Comparison of ENCODE assay signal across 10 cellular contexts in the genomic region with DNA sequence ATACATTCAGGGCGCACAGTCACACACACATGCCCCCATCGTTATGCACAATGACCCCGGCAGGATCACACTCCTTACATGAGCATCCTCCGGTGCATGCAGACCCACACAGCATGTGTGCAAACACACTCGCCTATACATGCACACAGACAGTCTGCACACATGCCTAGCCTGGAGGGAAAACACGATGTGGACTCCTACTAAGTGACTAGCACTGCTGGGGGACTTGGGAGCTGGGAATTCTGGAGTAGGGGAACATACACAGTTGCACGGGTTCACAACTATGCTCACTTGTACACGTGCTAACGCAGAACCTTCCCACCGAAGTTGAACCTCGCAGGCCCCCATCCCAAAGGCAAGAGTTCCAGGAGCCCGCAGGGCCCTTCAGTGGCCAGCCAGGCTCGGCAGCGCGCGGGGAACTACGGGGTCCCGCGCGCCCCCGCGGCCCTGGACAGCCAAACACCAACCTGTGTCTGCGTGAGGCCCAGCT. TPM values are rescaled to one million over a fixed set of nuclear protein-coding genes. Genes with fewer than 3 reads are reported as not detected.
DNase-seq lines count a peak whose midpoint lies in the region; ATAC-seq and TF ChIP-seq lines count a peak whose summit lies in the region.
"Had no signal": no experiment of that assay in that cellular context is flagged by ENCODE, and none has a peak within 500 bp of the region (broad histone marks: within the 10 kb centered on the region; RNA-seq: fewer than 3 reads in every experiment).

No MANE protein-coding gene starts in this region.

- H3K4me1 ChIP-seq in right cardiac atrium (ENCODE audit: control insufficient read depth, insufficient read depth, low read length): no peaks in the 10 kb centered on the region
- peaks cover 19% of the 10 kb centered on the region for H3K4me1 ChIP-seq in psoas muscle
- H3K4me1 ChIP-seq in foreskin keratinocyte: no peaks in the 10 kb centered on the region

- peak overlapping the region; percentile 51 for H3K4me3 ChIP-seq in right cardiac atrium (ENCODE audit: low read length)
- H3K4me3 ChIP-seq in psoas muscle: peak overlapping the region; percentile 66

- H3K36me3 Mint-ChIP-seq in Calu3 (ENCODE audit: insufficient read depth, unreplicated experiment): peaks cover 12% of the 10 kb centered on the region

- no peak overlapping the region for H3K27ac Mint-ChIP-seq in Calu3 (ENCODE audit: unreplicated experiment)

- peak overlapping the region; percentile 11 for H3K4me3 Mint-ChIP-seq in Calu3 (ENCODE audit: low read depth, unreplicated experiment)

- intact Hi-C loops in Calu3 (cut with micrococcal nuclease; ENCODE audit: unreplicated experiment) (no loop called here), right cardiac atrium (cut with DNase I) (loop anchor here in 2 of 4 donors (10.0 kb wide), 1 partner anchor 428 kb away; no protein-coding TSS in a partner anchor), psoas muscle (cut with DNase I) (loop anchor here (5.0 to 10.0 kb wide), 3 partner anchors 278 to 436 kb away; no protein-coding TSS in a partner anchor)

- ATAC-seq in right cardiac atrium (no peak), psoas muscle (no peak), GM21723 (IDR thresholded peaks at IDR 0.05; ENCODE audit: unreplicated experiment) (no peak), foreskin keratinocyte (no peak)

- no peaks in the 10 kb centered on the region for H3K27me3 ChIP-seq in right cardiac atrium (ENCODE audit: control insufficient read depth, insufficient read depth)
- H3K27me3 ChIP-seq in psoas muscle (ENCODE audit: insufficient read depth in 3 of 3, low read length in 2 of 3): peaks cover 0 to 94% (median 40%) of the 10 kb centered on the region in 3 donors
- peaks cover 29% of the 10 kb centered on the region for H3K27me3 ChIP-seq in foreskin keratinocyte

- CTCF ChIA-PET in Calu3 (lab: Charles Lee): interaction anchor here (0.6 to 1.0 kb wide), 3 partner anchors 9 to 112 kb away, joined by 3 to 9 read pairs (median 3); no protein-coding TSS in a partner anchor
- CTCF ChIA-PET in RWPE1 (lab: Yijun Ruan, JAX): interaction anchor here (0.5 to 6.0 kb wide), 6 partner anchors 15 to 131 kb away, joined by 3 to 77 read pairs (median 4); no protein-coding TSS in a partner anchor

- peaks cover 91% of the 10 kb centered on the region for H3K27me3 Mint-ChIP-seq in Calu3 (ENCODE audit: unreplicated experiment)

- H3K9me3 Mint-ChIP-seq in Calu3 (ENCODE audit: low read depth, unreplicated experiment): no peaks in the 10 kb centered on the region

- H3K27ac ChIP-seq in RWPE1 (peak overlapping the region; percentile 66), right cardiac atrium (ENCODE audit: low read length) (no peak overlapping the region), psoas muscle (no peak overlapping the region), foreskin keratinocyte (no peak overlapping the region)

- BruUV-seq in Calu3 (replicated peaks; lab: Mats Ljungman, UMichigan): no TSS peak

- H3K36me3 ChIP-seq in psoas muscle (ENCODE audit: insufficient read depth in 1 of 2, low read depth in 1 of 2): no peaks in the 10 kb centered on the region

- 22% methylated on average over 23 of the region's 23 CpGs for WGBS in right cardiac atrium
- WGBS in psoas muscle, 3 donors: 17 to 18% (median 18%) methylated on average over 23 of the region's 23 CpGs

- POLR2A ChIA-PET in RWPE1 (lab: Yijun Ruan, JAX; ENCODE audit: low non-redundant PET): interaction anchor here (0.9 kb wide), 1 partner anchor 73 kb away, joined by 4 read pairs; no protein-coding TSS in a partner anchor

- TF ChIP-seq CTCF in Calu3 (IDR thresholded peaks at IDR 0.05; ENCODE audit: unreplicated experiment): no peak
- no peak for TF ChIP-seq CTCF in RWPE1 (conservative IDR thresholded peaks at IDR 0.05; ENCODE audit: low read depth)
- no peak for TF ChIP-seq CTCF in psoas muscle (IDR thresholded peaks at IDR 0.05)
- TF ChIP-seq CTCF in foreskin keratinocyte (conservative IDR thresholded peaks at IDR 0.05): no peak

- H3K9me3 ChIP-seq in right cardiac atrium (ENCODE audit: control insufficient read depth, low read length) (no peaks in the 10 kb centered on the region), psoas muscle (no peaks in the 10 kb centered on the region)

- peaks cover 42% of the 10 kb centered on the region for H3K4me1 Mint-ChIP-seq in Calu3 (ENCODE audit: low read depth, unreplicated experiment)

- DNase-seq in Calu3 (no peak), RWPE1 (ENCODE audit: low spot score) (no peak), right cardiac atrium (no peak), psoas muscle (no peak), middle frontal gyrus (ENCODE audit: extremely low spot score, low spot score) (no peak), foreskin keratinocyte (no peak), SIG-M5 treated with dmso at 0.1 percent for 504 hours (lab: John Stamatoyannopoulos, UW; ENCODE audit: unreplicated experiment) (no peak)
- DNase-seq: NCI-H1436 treated with DMSO at 0.1 percent for 48 hours had no signal

RNA-seq across cellular contexts. Expression of gene DLX3, which starts 2.0 kb away (rescaled TPM):
- total RNA-seq in Calu3 (2022) (not detected in 2 replicates), right cardiac atrium (under 1 TPM in 2 of 4 donors, not detected in 2; 0.12 to 0.14 TPM), psoas muscle (not detected), foreskin keratinocyte (1.2 and 1.3 TPM in 2 replicates)
- polyA plus RNA-seq in right cardiac atrium (0.16 TPM), psoas muscle (under 1 TPM in 1 of 3 donors, not detected in 2; 0.03 TPM), foreskin keratinocyte (1.7 and 1.9 TPM in 2 replicates)
- total RNA-seq: endothelial cell of umbilical vein had no signal
- polyA plus RNA-seq: endothelial cell of umbilical vein had no signal

RNA-seq across cellular contexts. Expression of gene DLX4, which starts 24.0 kb away (rescaled TPM):
- 2.4 and 2.5 TPM in 2 replicates for total RNA-seq in Calu3 (2022)
- total RNA-seq in right cardiac atrium: under 1 TPM in 1 of 4 donors, not detected in 3; 0.12 TPM
- polyA plus RNA-seq in right cardiac atrium: 0.09 TPM
- total RNA-seq in psoas muscle: not detected
- polyA plus RNA-seq in psoas muscle: not detected
- 0.14 TPM in 1 of 2 replicates, not detected in the other for total RNA-seq in foreskin keratinocyte
- 0.19 and 0.23 TPM in 2 replicates for polyA plus RNA-seq in foreskin keratinocyte
- total RNA-seq: endothelial cell of umbilical vein had no signal
- polyA plus RNA-seq: endothelial cell of umbilical vein had no signal
